2 cellular contexts compared by ENCODE assay signal in the genomic region with DNA sequence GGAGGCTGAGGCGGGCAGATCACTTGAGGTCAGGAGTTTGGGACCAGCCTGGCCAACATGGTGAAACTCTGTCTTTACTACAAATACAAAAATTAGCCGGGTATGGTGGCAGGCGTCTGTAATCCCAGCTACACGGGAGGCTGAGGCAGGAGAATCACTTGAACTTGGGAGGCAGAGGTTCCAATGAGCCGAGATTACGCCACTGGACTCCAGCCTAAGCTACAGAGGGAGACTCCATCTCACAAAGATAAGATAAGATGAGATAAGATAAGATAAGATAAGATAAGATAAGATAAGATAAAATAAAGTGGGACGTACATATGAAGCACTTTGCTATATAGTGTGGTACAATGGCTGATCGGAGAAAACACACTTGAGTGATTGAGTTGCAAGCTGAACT. TPM values are rescaled to one million over a fixed set of nuclear protein-coding genes. Genes with fewer than 3 reads are reported as not detected.
"Had no signal": no experiment of that assay in that cellular context is flagged by ENCODE, and none has a peak within 500 bp of the region (broad histone marks: within the 10 kb centered on the region; RNA-seq: fewer than 3 reads in every experiment).

No MANE protein-coding gene starts in this region.

RNA-seq across cellular contexts. Expression of a gene that starts 17.6 kb away (rescaled TPM):
- total RNA-seq: activated naive CD8-positive, alpha-beta T cell treated with anti-CD3 and anti-CD28 coated beads, Interleukin-2, amount 10 ng/mL, durations not matched to agents 7 days and 5 days; activated T-helper 1 cell treated with anti-CD3 and anti-CD28 coated beads, Interleukin-12 subunit alpha, Interleukin-12 subunit beta, Interleukin-2, Interleukin-4 antibody, amounts not matched to agents 30 ng/mL and 10 ng/mL and 1 ng/mL, durations not matched to agents 14 hours and 24 hours and 36 hours had no signal
